ENCODE assay signal across 1 cellular context in the genomic region with DNA sequence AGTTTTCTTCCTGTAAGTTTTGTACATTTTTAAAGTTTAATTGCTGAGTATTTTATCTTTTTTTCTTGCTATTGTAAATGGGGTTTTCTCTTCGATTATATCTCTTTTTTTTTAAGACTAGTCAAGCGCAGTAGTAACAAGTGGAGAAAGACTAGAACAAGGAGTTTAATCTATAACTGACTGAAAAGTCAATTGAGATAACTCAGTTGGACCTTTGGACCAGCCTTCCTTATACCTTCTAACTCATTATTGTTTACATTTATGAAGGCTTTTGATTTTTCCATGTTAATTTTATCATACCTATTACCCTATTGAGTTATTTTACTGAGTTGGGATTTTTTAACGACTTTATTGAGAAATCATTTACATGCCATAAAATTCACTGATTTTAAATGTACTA.
TF ChIP-seq lines count a peak whose summit lies in the region.

No MANE protein-coding gene starts in this region.

TF ChIP-seq in K562, 482 proteins besides CTCF, POLR2A, EP300 and RAD21 (continued from another document):
- TF ChIP-seq, protein P1, sequence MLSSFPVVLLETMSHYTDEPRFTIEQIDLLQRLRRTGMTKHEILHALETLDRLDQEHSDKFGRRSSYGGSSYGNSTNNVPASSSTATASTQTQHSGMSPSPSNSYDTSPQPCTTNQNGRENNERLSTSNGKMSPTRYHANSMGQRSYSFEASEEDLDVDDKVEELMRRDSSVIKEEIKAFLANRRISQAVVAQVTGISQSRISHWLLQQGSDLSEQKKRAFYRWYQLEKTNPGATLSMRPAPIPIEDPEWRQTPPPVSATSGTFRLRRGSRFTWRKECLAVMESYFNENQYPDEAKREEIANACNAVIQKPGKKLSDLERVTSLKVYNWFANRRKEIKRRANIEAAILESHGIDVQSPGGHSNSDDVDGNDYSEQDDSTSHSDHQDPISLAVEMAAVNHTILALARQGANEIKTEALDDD (IDR thresholded peaks at IDR 0.05) = peak; percentile 43; the same call in 1 of the 2 replicates
- TF ChIP-seq, protein P2, sequence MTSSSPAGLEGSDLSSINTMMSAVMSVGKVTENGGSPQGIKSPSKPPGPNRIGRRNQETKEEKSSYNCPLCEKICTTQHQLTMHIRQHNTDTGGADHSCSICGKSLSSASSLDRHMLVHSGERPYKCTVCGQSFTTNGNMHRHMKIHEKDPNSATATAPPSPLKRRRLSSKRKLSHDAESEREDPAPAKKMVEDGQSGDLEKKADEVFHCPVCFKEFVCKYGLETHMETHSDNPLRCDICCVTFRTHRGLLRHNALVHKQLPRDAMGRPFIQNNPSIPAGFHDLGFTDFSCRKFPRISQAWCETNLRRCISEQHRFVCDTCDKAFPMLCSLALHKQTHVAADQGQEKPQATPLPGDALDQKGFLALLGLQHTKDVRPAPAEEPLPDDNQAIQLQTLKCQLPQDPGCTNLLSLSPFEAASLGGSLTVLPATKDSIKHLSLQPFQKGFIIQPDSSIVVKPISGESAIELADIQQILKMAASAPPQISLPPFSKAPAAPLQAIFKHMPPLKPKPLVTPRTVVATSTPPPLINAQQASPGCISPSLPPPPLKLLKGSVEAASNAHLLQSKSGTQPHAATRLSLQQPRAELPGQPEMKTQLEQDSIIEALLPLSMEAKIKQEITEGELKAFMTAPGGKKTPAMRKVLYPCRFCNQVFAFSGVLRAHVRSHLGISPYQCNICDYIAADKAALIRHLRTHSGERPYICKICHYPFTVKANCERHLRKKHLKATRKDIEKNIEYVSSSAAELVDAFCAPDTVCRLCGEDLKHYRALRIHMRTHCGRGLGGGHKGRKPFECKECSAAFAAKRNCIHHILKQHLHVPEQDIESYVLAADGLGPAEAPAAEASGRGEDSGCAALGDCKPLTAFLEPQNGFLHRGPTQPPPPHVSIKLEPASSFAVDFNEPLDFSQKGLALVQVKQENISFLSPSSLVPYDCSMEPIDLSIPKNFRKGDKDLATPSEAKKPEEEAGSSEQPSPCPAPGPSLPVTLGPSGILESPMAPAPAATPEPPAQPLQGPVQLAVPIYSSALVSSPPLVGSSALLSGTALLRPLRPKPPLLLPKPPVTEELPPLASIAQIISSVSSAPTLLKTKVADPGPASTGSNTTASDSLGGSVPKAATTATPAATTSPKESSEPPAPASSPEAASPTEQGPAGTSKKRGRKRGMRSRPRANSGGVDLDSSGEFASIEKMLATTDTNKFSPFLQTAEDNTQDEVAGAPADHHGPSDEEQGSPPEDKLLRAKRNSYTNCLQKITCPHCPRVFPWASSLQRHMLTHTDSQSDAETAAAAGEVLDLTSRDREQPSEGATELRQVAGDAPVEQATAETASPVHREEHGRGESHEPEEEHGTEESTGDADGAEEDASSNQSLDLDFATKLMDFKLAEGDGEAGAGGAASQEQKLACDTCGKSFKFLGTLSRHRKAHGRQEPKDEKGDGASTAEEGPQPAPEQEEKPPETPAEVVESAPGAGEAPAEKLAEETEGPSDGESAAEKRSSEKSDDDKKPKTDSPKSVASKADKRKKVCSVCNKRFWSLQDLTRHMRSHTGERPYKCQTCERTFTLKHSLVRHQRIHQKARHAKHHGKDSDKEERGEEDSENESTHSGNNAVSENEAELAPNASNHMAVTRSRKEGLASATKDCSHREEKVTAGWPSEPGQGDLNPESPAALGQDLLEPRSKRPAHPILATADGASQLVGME (CRISPR knock-in tag; IDR thresholded peaks at IDR 0.05) = no peak
- TF ChIP-seq RCOR1 (IDR thresholded peaks at IDR 0.05; ENCODE audit: borderline replicate concordance in 1 of 2, low read depth in 2 of 2, low read length in 2 of 2) = no peak
- TF ChIP-seq ZKSCAN8 (CRISPR knock-in tag; IDR thresholded peaks at IDR 0.05) = no peak
- no peak for TF ChIP-seq FOXM1 (IDR thresholded peaks at IDR 0.05; ENCODE audit: low read depth)
- no peak for TF ChIP-seq FOXM1 (CRISPR knock-in tag; IDR thresholded peaks at IDR 0.05; ENCODE audit: low read depth)
- TF ChIP-seq BRD4 (IDR thresholded peaks at IDR 0.05) = 0 out of 2 replicates have a peak, but pooled peaks have one; percentile 11
- TF ChIP-seq ZNF77 (CRISPR knock-in tag; IDR thresholded peaks at IDR 0.05) = no peak
- no peak for TF ChIP-seq FIP1L1 (IDR thresholded peaks at IDR 0.05; ENCODE audit: low read depth, low read length, poor library complexity, severe bottlenecking)
- TF ChIP-seq ZNF589 (CRISPR knock-in tag; IDR thresholded peaks at IDR 0.05; ENCODE audit: low read depth) = 0 out of 2 replicates have a peak, but pooled peaks have one; percentile 7
TF ChIP-seq in K562: peak in this region for 4.
